In genomic region chrX:40727599-40728252, GRCh38 we compare ENCODE assay signal across 28 cellular contexts. TPM values are rescaled to one million over a fixed set of nuclear protein-coding genes. Genes with fewer than 3 reads are reported as not detected.
DNase-seq lines count a peak whose midpoint lies in the region; ATAC-seq and TF ChIP-seq lines count a peak whose summit lies in the region.
"Had no signal": no experiment of that assay in that cellular context is flagged by ENCODE, and none has a peak within 500 bp of the region (broad histone marks: within the 10 kb centered on the region; RNA-seq: fewer than 3 reads in every experiment).

No MANE protein-coding gene starts in this region.

- no peak overlapping the region for H4K91ac ChIP-seq in IMR-90 (ENCODE audit: insufficient read depth, low read depth, low read length)

- no peak overlapping the region for H2AK5ac ChIP-seq in IMR-90 (ENCODE audit: low read depth, low read length)

- H3K27me3 Mint-ChIP-seq in CD14-positive monocyte (ENCODE audit: low read depth in 3 of 3) (peaks cover 0 to 48% (median 0%) of the 10 kb centered on the region in 3 donors), naive B cell (no peaks in the 10 kb centered on the region)

- H3K4me2 ChIP-seq in IMR-90 (ENCODE audit: low read depth, low read length) = no peak overlapping the region

- H3K36me3 ChIP-seq in IMR-90 (ENCODE audit: control insufficient read depth, insufficient read depth, low read length) (no peaks in the 10 kb centered on the region; the same call in 1 of the 2 replicates), left ventricle myocardium inferior (no peaks in the 10 kb centered on the region)

- H4K20me1 ChIP-seq in IMR-90 (ENCODE audit: insufficient read depth, low read length) = peaks cover 7% of the 10 kb centered on the region; the same call in 1 of the 2 replicates

- H2BK20ac ChIP-seq in IMR-90 (ENCODE audit: low read depth, low read length) = no peak overlapping the region

- H3K9me1 ChIP-seq in IMR-90 (ENCODE audit: insufficient read depth, low read length) = no peaks in the 10 kb centered on the region

- H3K79me1 ChIP-seq in IMR-90 (ENCODE audit: low read depth in 1 of 2, low read length in 2 of 2) = peaks cover 0 to 17% of the 10 kb centered on the region in 2 experiments; a peak in 3 of 4 replicates

- in situ Hi-C loops in IMR-90 (cut with MboI; ENCODE audit: low sequenced_read_pairs) = no loop called here

- no TSS peak for BruUV-seq in IMR-90 (replicated peaks; lab: Mats Ljungman, UMichigan)

- no peak overlapping the region for H2AK9ac ChIP-seq in IMR-90 (replicated peaks; ENCODE audit: low read depth, low read length, poor library complexity)

- TF ChIP-seq POLR2A in IMR-90 (IDR thresholded peaks at IDR 0.05; ENCODE audit: low read depth, low read length) (no peak), erythroblast (IDR thresholded peaks at IDR 0.05; ENCODE audit: low read length) (no peak)

- H4K5ac ChIP-seq in IMR-90 (ENCODE audit: low read depth, low read length) = no peak overlapping the region

- no peaks in the 10 kb centered on the region for H3K9me3 ChIP-seq in IMR-90 (ENCODE audit: control insufficient read depth, insufficient read depth, low read length)
- no peaks in the 10 kb centered on the region for H3K9me3 ChIP-seq in left ventricle myocardium inferior (replicated peaks)
- H3K9me3 ChIP-seq: gastroesophageal sphincter, HAP-1 had no signal

- POLR2A ChIA-PET in IMR-90 (lab: Charles Lee; ENCODE audit: unreplicated experiment) = no interaction called here

- H3K56ac ChIP-seq in IMR-90 (ENCODE audit: extremely low read depth, insufficient read depth, low read length) = no peak overlapping the region

- H2BK120ac ChIP-seq in IMR-90 (ENCODE audit: low read depth, low read length) = no peak overlapping the region

- dilution Hi-C loops in IMR-90 (cut with HindIII; ENCODE audit: low sequenced_read_pairs, unreplicated experiment) = no loop called here

- H2BK5ac ChIP-seq in IMR-90 (ENCODE audit: low read depth, low read length, poor library complexity, severe bottlenecking) = no peak overlapping the region

- no peak overlapping the region for H3K27ac ChIP-seq in IMR-90 (ENCODE audit: insufficient read depth, low read length)
- no peak overlapping the region for H3K27ac ChIP-seq in left ventricle myocardium inferior (replicated peaks)
- H3K27ac ChIP-seq: epithelial cell of prostate, gastroesophageal sphincter, RWPE1, SK-N-MC, VCaP had no signal

- intact Hi-C loops in CD14-positive monocyte (cut with micrococcal nuclease) = no loop called here
- intact Hi-C loops in IMR-90 (cut with micrococcal nuclease) = no loop called here
- intact Hi-C loops in left ventricle myocardium inferior (cut with micrococcal nuclease) = no loop called here

- no peak overlapping the region for H3K18ac ChIP-seq in IMR-90 (ENCODE audit: low read depth, low read length)

- no peak overlapping the region for H3K4ac ChIP-seq in IMR-90 (ENCODE audit: low read depth, low read length)

- H2AFZ ChIP-seq in IMR-90 (replicated peaks; ENCODE audit: low read length, poor library complexity) = no peak overlapping the region

- H4K8ac ChIP-seq in IMR-90 (ENCODE audit: low read depth in 2 of 2, low read length in 2 of 2) = no peak overlapping the region

- H3K23ac ChIP-seq in IMR-90 (ENCODE audit: low read depth, low read length) = no peak overlapping the region

- H3K4me1 Mint-ChIP-seq in CD14-positive monocyte = peaks cover 29% of the 10 kb centered on the region
- H3K4me1 Mint-ChIP-seq in naive B cell = peaks cover 25 to 51% (median 28%) of the 10 kb centered on the region in 3 donors

- ATAC-seq in IMR-90 (ENCODE audit: low read depth) = no peak
- no peak for ATAC-seq in naive B cell (ENCODE audit: low read depth in 2 of 2)
- no peak for ATAC-seq in GM18858 (IDR thresholded peaks at IDR 0.05; ENCODE audit: unreplicated experiment)
- no peak for ATAC-seq in GM21381 (IDR thresholded peaks at IDR 0.05; ENCODE audit: unreplicated experiment)
- no peak for ATAC-seq in activated CD4-positive, CD25-positive, alpha-beta regulatory T cell treated with anti-CD3 and anti-CD28 coated beads, Interleukin-2, amount 50 U/mL, for 24 hours
- ATAC-seq: gastroesophageal sphincter had no signal

- whole genome bisulfite sequencing in IMR-90 (ENCODE audit: extremely low coverage in 2 of 2, insufficient read length in 1 of 2), 2 experiments = no CpG with 5 or more reads among the region's 5 CpGs

- no peak overlapping the region for H2BK15ac ChIP-seq in IMR-90 (ENCODE audit: low read depth, low read length)

- TF ChIP-seq CTCF in CD14-positive monocyte (IDR thresholded peaks at IDR 0.05) = no peak
- TF ChIP-seq CTCF in IMR-90 (conservative IDR thresholded peaks at IDR 0.05; ENCODE audit: low read depth, low read length) = no peak
- no peak for TF ChIP-seq CTCF in left ventricle myocardium inferior (IDR thresholded peaks at IDR 0.05; ENCODE audit: borderline replicate concordance)

- H3K27me3 ChIP-seq in IMR-90 (ENCODE audit: control insufficient read depth, insufficient read depth, low read length) = peaks cover 4% of the 10 kb centered on the region; the same call in 1 of the 2 replicates
- no peaks in the 10 kb centered on the region for H3K27me3 ChIP-seq in left ventricle myocardium inferior (ENCODE audit: low read depth)
- H3K27me3 ChIP-seq: gastroesophageal sphincter had no signal

- DNase-seq in CD14-positive monocyte (ENCODE audit: low spot score) (no peak), IMR-90 (no peak), erythroblast (lab: John Stamatoyannopoulos, UW) (peak; percentile 2 to 7), naive B cell (no peak), left ventricle myocardium inferior (no peak)
- DNase-seq: ACHN; activated CD4-positive, alpha-beta T cell treated with anti-CD3 and anti-CD28 coated beads, Interleukin-2, amount 50 U/mL, for 4 hours; activated naive CD4-positive, alpha-beta T cell; aorta; C1 segment of cervical spinal cord; cerebellar nuclear complex; KG1; kidney; NCI-H1694 treated with DMSO at 0.1 percent for 48 hours; NCI-H2171 treated with DMSO at 0.1 percent for 48 hours; NCI-H526 treated with DMSO at 0.1 percent for 48 hours; occipital lobe; retina; stimulated activated CD4-positive, alpha-beta T cell treated with anti-CD3 and anti-CD28 coated beads, Interleukin-15, amount 100 ng/mL, for 24 hours had no signal

- TF ChIP-seq RAD21 in IMR-90 (IDR thresholded peaks at IDR 0.05; ENCODE audit: low read length) = no peak

- H3K27ac Mint-ChIP-seq in CD14-positive monocyte (peak overlapping the region in 4 of 7 donors; percentile 15 to 74 (median 46)), naive B cell (peak overlapping the region in 4 of 6 donors; percentile 8 to 41 (median 20))

- no peak overlapping the region for H3K14ac ChIP-seq in IMR-90 (replicated peaks; ENCODE audit: low read depth, low read length)

- H3K36me3 Mint-ChIP-seq in CD14-positive monocyte = peaks cover 28 to 46% of the 10 kb centered on the region in 2 donors
- H3K36me3 Mint-ChIP-seq in naive B cell = peaks cover 26 to 29% of the 10 kb centered on the region in 2 donors

- H3K9me3 Mint-ChIP-seq in CD14-positive monocyte = peaks cover 0 to 3% (median 0%) of the 10 kb centered on the region in 7 donors
- no peaks in the 10 kb centered on the region for H3K9me3 Mint-ChIP-seq in naive B cell

- H3K4me3 ChIP-seq in IMR-90 (ENCODE audit: insufficient read depth, low read depth, low read length) (no peak overlapping the region), left ventricle myocardium inferior (no peak overlapping the region)
- H3K4me3 ChIP-seq: gastroesophageal sphincter, HAP-1, SK-N-MC had no signal

- H3K4me1 ChIP-seq in IMR-90 (ENCODE audit: control insufficient read depth, insufficient read depth, low read length) (no peaks in the 10 kb centered on the region; the same call in 1 of the 2 replicates), left ventricle myocardium inferior (peaks cover 27% of the 10 kb centered on the region)

- CTCF ChIA-PET in IMR-90 (lab: Yijun Ruan, JAX) = no interaction called here

- H3K9ac ChIP-seq in IMR-90 (ENCODE audit: low read depth, low read length) = no peak overlapping the region

- H3K4me3 Mint-ChIP-seq in CD14-positive monocyte (no peak overlapping the region), naive B cell (no peak overlapping the region)

TF ChIP-seq in IMR-90, 13 proteins besides CTCF, POLR2A, EP300 and RAD21:
- TF ChIP-seq USF2 (IDR thresholded peaks at IDR 0.05; ENCODE audit: low read depth, low read length) (no peak), CEBPB (IDR thresholded peaks at IDR 0.05; ENCODE audit: low read depth, low read length) (0 out of 2 replicates have a peak, but pooled peaks have one; percentile 22), BHLHE40 (IDR thresholded peaks at IDR 0.05; ENCODE audit: low read depth, low read length) (no peak)

RNA-seq across cellular contexts. Expression of gene MED14, which starts 7.6 kb away (rescaled TPM):
- 1 to 10 TPM; 3.6 to 6.8 TPM for polyA plus RNA-seq in CD14-positive monocyte
- total RNA-seq in IMR-90 (2012; rRNA removed) = 16.4 and 17.6 TPM in 2 replicates
- polyA plus RNA-seq in IMR-90 (2012; rRNA removed) = 25.9 and 28.0 TPM in 2 replicates
- polyA plus RNA-seq in IMR-90 (2012; cell fraction: cytosol; rRNA removed) = 10.8 and 19.7 TPM in 2 replicates
- polyA plus RNA-seq in IMR-90 (2012; cell fraction: nucleus; rRNA removed; ENCODE audit: low replicate concordance) = 20.7 and 64.4 TPM in 2 replicates
- polyA plus RNA-seq in naive B cell (ENCODE audit: low read depth in 6 of 6) = 10 to 100 TPM in 5 of 6 donors, 1 to 10 TPM in 1; 9.2 to 23.6 (median 15.2) TPM
- total RNA-seq in left ventricle myocardium inferior = 30.7 TPM

Comparison
In these comparisons a context has a peak if more than half of its experiments do, and no peak if none do; other contexts are left out.
1. DNase-seq: peak in erythroblast (2 of 2); none in CD14-positive monocyte (single experiment), IMR-90 (single experiment), naive B cell (single experiment) and left ventricle myocardium inferior (single experiment).